19 cellular contexts compared by ENCODE assay signal in the genomic region with DNA sequence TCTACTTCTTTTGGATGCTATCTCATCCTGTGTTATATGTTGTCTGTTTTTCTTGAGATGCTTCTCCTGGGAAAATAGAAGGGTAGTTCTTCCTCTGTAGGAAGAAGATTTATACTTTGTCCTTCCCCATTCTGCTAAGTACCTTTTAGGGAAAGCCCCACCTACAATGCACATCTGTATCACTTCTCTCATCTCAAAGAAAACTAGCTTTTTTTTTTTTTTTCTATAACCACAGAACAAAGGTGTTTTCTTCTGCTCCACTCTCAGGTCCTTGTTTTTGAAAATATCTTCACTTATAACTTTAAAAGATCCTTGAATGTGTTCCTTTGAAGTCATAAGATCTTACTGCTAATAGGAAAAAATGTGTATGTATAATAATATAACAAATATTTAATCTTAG. TPM values are rescaled to one million over a fixed set of nuclear protein-coding genes. Genes with fewer than 3 reads are reported as not detected.
DNase-seq lines count a peak whose midpoint lies in the region; ATAC-seq and TF ChIP-seq lines count a peak whose summit lies in the region.
"Had no signal": no experiment of that assay in that cellular context is flagged by ENCODE, and none has a peak within 500 bp of the region (broad histone marks: within the 10 kb centered on the region; RNA-seq: fewer than 3 reads in every experiment).

No MANE protein-coding gene starts in this region.

- no peaks in the 10 kb centered on the region for H3K9me3 Mint-ChIP-seq in stimulated activated naive B cell treated with anti-CD40 and anti-IgM and Interleukin-4, amounts not matched to agents 10 μg/mL and 1 μg/mL and 100 μg/mL, for 72 hours
- H3K9me3 Mint-ChIP-seq: CD8-positive, alpha-beta T cell; HFFc6 had no signal

- POLR2A ChIA-PET in GM10248 (lab: Yijun Ruan, JAX) = no interaction called here

- no peak overlapping the region for H3K9ac ChIP-seq in MM.1S (ENCODE audit: low read length)
- H3K9ac ChIP-seq: BLaER1 had no signal

- no peak overlapping the region for H3K4me3 ChIP-seq in MM.1S (ENCODE audit: low read length)
- no peak overlapping the region for H3K4me3 ChIP-seq in right cardiac atrium (ENCODE audit: low read length)
- H3K4me3 ChIP-seq in lower lobe of right lung = no peak overlapping the region
- H3K4me3 ChIP-seq: BLaER1, HAP-1 had no signal

- H4K20me1 ChIP-seq in MM.1S (ENCODE audit: insufficient read depth, low read length) = no peaks in the 10 kb centered on the region
- H4K20me1 ChIP-seq: BLaER1 had no signal

- H3K27ac Mint-ChIP-seq in stimulated activated naive B cell treated with anti-CD40 and anti-IgM and Interleukin-4, amounts not matched to agents 10 μg/mL and 1 μg/mL and 100 μg/mL, for 72 hours = no peak overlapping the region
- H3K27ac Mint-ChIP-seq: B cell; CD4-positive, CD25-positive, alpha-beta regulatory T cell; CD8-positive, alpha-beta T cell; HFFc6 had no signal

- no peak overlapping the region for H3K4me2 ChIP-seq in MM.1S (ENCODE audit: low read depth, low read length)
- H3K4me2 ChIP-seq: BLaER1 had no signal

- no peaks in the 10 kb centered on the region for H3F3A ChIP-seq in MM.1S (ENCODE audit: insufficient read depth, low read length)

- no peaks in the 10 kb centered on the region for H3K27me3 Mint-ChIP-seq in stimulated activated naive B cell treated with anti-CD40 and anti-IgM and Interleukin-4, amounts not matched to agents 10 μg/mL and 1 μg/mL and 100 μg/mL, for 72 hours
- H3K27me3 Mint-ChIP-seq: B cell; CD4-positive, CD25-positive, alpha-beta regulatory T cell had no signal

- CTCF ChIA-PET in GM10248 (lab: Yijun Ruan, JAX) = interaction anchor here (1.7 kb wide), 1 partner anchor 10 kb away, joined by 5 read pairs; no protein-coding TSS in a partner anchor

- ATAC-seq in GM18868 (IDR thresholded peaks at IDR 0.05; ENCODE audit: unreplicated experiment) = peak; percentile 41
- peak; percentile 89 to 91 for ATAC-seq in stimulated activated naive B cell treated with anti-CD40 and anti-IgM and Interleukin-4, amounts not matched to agents 10 μg/mL and 1 μg/mL and 100 μg/mL, for 72 hours (replicated peaks)
- ATAC-seq in right cardiac atrium = no peak
- ATAC-seq in lower lobe of right lung = no peak
- ATAC-seq: CD8-positive, alpha-beta T cell had no signal

- H3K4me1 Mint-ChIP-seq in stimulated activated naive B cell treated with anti-CD40 and anti-IgM and Interleukin-4, amounts not matched to agents 10 μg/mL and 1 μg/mL and 100 μg/mL, for 72 hours = peaks cover 2 to 5% of the 10 kb centered on the region in 2 donors
- H3K4me1 Mint-ChIP-seq: B cell had no signal

- H3K9me3 ChIP-seq in MM.1S (replicated peaks; ENCODE audit: insufficient read depth, low read length) = no peaks in the 10 kb centered on the region
- no peaks in the 10 kb centered on the region for H3K9me3 ChIP-seq in right cardiac atrium (ENCODE audit: control insufficient read depth, low read length)
- H3K9me3 ChIP-seq in lower lobe of right lung = no peaks in the 10 kb centered on the region
- H3K9me3 ChIP-seq: BLaER1, HAP-1 had no signal

- intact Hi-C loops in right cardiac atrium (cut with DNase I) = no loop called here
- intact Hi-C loops in lower lobe of right lung (cut with DNase I) = no loop called here

- H3K27me3 ChIP-seq in MM.1S (replicated peaks; ENCODE audit: insufficient read depth, low read length) (no peaks in the 10 kb centered on the region), right cardiac atrium (ENCODE audit: control insufficient read depth, insufficient read depth) (no peaks in the 10 kb centered on the region), lower lobe of right lung (ENCODE audit: low read depth) (no peaks in the 10 kb centered on the region)
- H3K27me3 ChIP-seq: BLaER1 had no signal

- no peaks in the 10 kb centered on the region for H3K79me2 ChIP-seq in MM.1S (ENCODE audit: low read length)

- H3K9me2 ChIP-seq in MM.1S (replicated peaks; ENCODE audit: insufficient read depth, low read length) = 0 out of 2 replicates have a peak, but pooled peaks cover 3% of the 10 kb centered on the region

- TF ChIP-seq CTCF in GM10248 (IDR thresholded peaks at IDR 0.05; ENCODE audit: control extremely low read depth, extremely low read depth, low read depth, missing control alignments) (no peak), MM.1S (IDR thresholded peaks at IDR 0.05; ENCODE audit: low read length) (no peak), lower lobe of right lung (IDR thresholded peaks at IDR 0.05) (no peak)

- H3K36me3 Mint-ChIP-seq in stimulated activated naive B cell treated with anti-CD40 and anti-IgM and Interleukin-4, amounts not matched to agents 10 μg/mL and 1 μg/mL and 100 μg/mL, for 72 hours = no peaks in the 10 kb centered on the region
- H3K36me3 Mint-ChIP-seq: CD4-positive, CD25-positive, alpha-beta regulatory T cell; CD8-positive, alpha-beta T cell had no signal

- H3K4me3 Mint-ChIP-seq in stimulated activated naive B cell treated with anti-CD40 and anti-IgM and Interleukin-4, amounts not matched to agents 10 μg/mL and 1 μg/mL and 100 μg/mL, for 72 hours = no peak overlapping the region
- H3K4me3 Mint-ChIP-seq: B cell; CD4-positive, CD25-positive, alpha-beta regulatory T cell; CD8-positive, alpha-beta T cell; HFFc6 had no signal

- no peak overlapping the region for H3K27ac ChIP-seq in MM.1S (ENCODE audit: low read length)
- no peak overlapping the region for H3K27ac ChIP-seq in right cardiac atrium (ENCODE audit: low read length)
- H3K27ac ChIP-seq in lower lobe of right lung = no peak overlapping the region
- H3K27ac ChIP-seq: 22Rv1, BLaER1, C4-2B had no signal

- H3K4me1 ChIP-seq in MM.1S (ENCODE audit: low read length) = no peaks in the 10 kb centered on the region
- no peaks in the 10 kb centered on the region for H3K4me1 ChIP-seq in right cardiac atrium (ENCODE audit: control insufficient read depth, insufficient read depth, low read length)
- no peaks in the 10 kb centered on the region for H3K4me1 ChIP-seq in lower lobe of right lung
- H3K4me1 ChIP-seq: BLaER1, HAP-1 had no signal

- no peaks in the 10 kb centered on the region for H3K36me3 ChIP-seq in MM.1S (replicated peaks; ENCODE audit: insufficient read depth, low read length)
- no peaks in the 10 kb centered on the region for H3K36me3 ChIP-seq in lower lobe of right lung

- peak; percentile 21 for DNase-seq in GM10248 (ENCODE audit: extremely low spot score)
- peak; percentile 24 for DNase-seq in MM.1S
- no peak for DNase-seq in stimulated activated naive B cell treated with anti-CD40 and anti-IgM and Interleukin-4, amounts not matched to agents 10 μg/mL and 1 μg/mL and 100 μg/mL, for 72 hours
- DNase-seq in right cardiac atrium = no peak
- DNase-seq in SIG-M5 (lab: John Stamatoyannopoulos, UW) = no peak
- no peak for DNase-seq in lower lobe of right lung
- DNase-seq: Caco-2; CD4-positive, CD25-positive, alpha-beta regulatory T cell; CD8-positive, alpha-beta T cell; DMS153; DND-41; GOT3; HFFc6 had no signal

- H2AFZ ChIP-seq in MM.1S (ENCODE audit: low read length) = no peak overlapping the region

RNA-seq across cellular contexts. Expression of a gene that starts 30.8 kb away (rescaled TPM):
- total RNA-seq in right cardiac atrium (1 to 10 TPM in 3 of 4 donors, under 1 TPM in 1; 0.94 to 1.6 (median 1.3) TPM), lower lobe of right lung (1.5 TPM)
- polyA plus RNA-seq in right cardiac atrium = 0.38 TPM

Comparison
In these comparisons a context has a peak if more than half of its experiments do, and no peak if none do; other contexts are left out.
1. DNase-seq: peak in GM10248 (single experiment) and MM.1S (single experiment); none in stimulated activated naive B cell treated with anti-CD40 and anti-IgM and Interleukin-4, amounts not matched to agents 10 μg/mL and 1 μg/mL and 100 μg/mL, for 72 hours (single experiment), right cardiac atrium (0 of 3), SIG-M5 (single experiment) and lower lobe of right lung (single experiment).
2. ATAC-seq: peak in GM18868 (single experiment) and stimulated activated naive B cell treated with anti-CD40 and anti-IgM and Interleukin-4, amounts not matched to agents 10 μg/mL and 1 μg/mL and 100 μg/mL, for 72 hours (2 of 2); none in right cardiac atrium (0 of 2) and lower lobe of right lung (0 of 2).